In genomic region chr5:94693043-94693822, GRCh38 we compare ENCODE assay signal across 8 cellular contexts.
A peak's percentile ranks its signal among the peaks of the same experiment; 100 is the strongest.
DNase-seq lines count a peak whose midpoint lies in the region; ATAC-seq and TF ChIP-seq lines count a peak whose summit lies in the region.

No MANE protein-coding gene starts in this region.

- peak overlapping the region; percentile 29 for H3K27ac ChIP-seq in mammary epithelial cell (ENCODE audit: insufficient read depth, low read depth, low read length)

- peak; percentile 6 to 25 for DNase-seq in NOMO-1 (lab: John Stamatoyannopoulos, UW; ENCODE audit: unreplicated experiment in 2 of 2)
- DNase-seq in NOMO-1 treated with DMSO at 0.1 percent for 48 hours (lab: John Stamatoyannopoulos, UW; ENCODE audit: unreplicated experiment), result no peak
- DNase-seq in NCI-H2227 (lab: John Stamatoyannopoulos, UW; ENCODE audit: unreplicated experiment), result peak; percentile 33
- peak; percentile 86 for DNase-seq in mammary epithelial cell
- peak; percentile 35 for DNase-seq in medulla oblongata (ENCODE audit: extremely low spot score)
- DNase-seq in occipital lobe (lab: John Stamatoyannopoulos, UW), result no peak
- no peak for DNase-seq in 8988T

- no TSS peak for BruUV-seq in mammary epithelial cell (replicated peaks; lab: Mats Ljungman, UMichigan)

- peak; percentile 87 for ATAC-seq in HG02623 (IDR thresholded peaks at IDR 0.05; ENCODE audit: unreplicated experiment)

- H3K27me3 ChIP-seq in mammary epithelial cell (ENCODE audit: insufficient read depth, low read length), result no peaks in the 10 kb centered on the region

- H3K9me3 ChIP-seq in mammary epithelial cell (replicated peaks; ENCODE audit: insufficient read depth, low read length), result no peaks in the 10 kb centered on the region

- no peaks in the 10 kb centered on the region for H3K79me2 ChIP-seq in mammary epithelial cell (ENCODE audit: insufficient read depth, low read length)

- no peak overlapping the region for H2AFZ ChIP-seq in mammary epithelial cell (ENCODE audit: low read depth, low read length)

- intact Hi-C loops in mammary epithelial cell (cut with micrococcal nuclease), result loop anchor here (1.0 to 5.0 kb wide), 2 partner anchors 76 to 168 kb away; partner anchors contain the start of genes KIAA0825 and SLF1

- dilution Hi-C loops in mammary epithelial cell (cut with HindIII; ENCODE audit: low sequenced_read_pairs), result no loop called here

- no peak overlapping the region for H3K9ac ChIP-seq in mammary epithelial cell (ENCODE audit: insufficient read depth, low read length)

- peaks cover 14% of the 10 kb centered on the region for H3K4me1 ChIP-seq in mammary epithelial cell (ENCODE audit: insufficient read depth, low read length)

- peak overlapping the region; percentile 57 for H3K4me2 ChIP-seq in mammary epithelial cell (ENCODE audit: insufficient read depth, low read depth, low read length)

- H4K20me1 ChIP-seq in mammary epithelial cell (ENCODE audit: insufficient read depth, low read length), result no peaks in the 10 kb centered on the region

- TF ChIP-seq CTCF in mammary epithelial cell (conservative IDR thresholded peaks at IDR 0.05 in 1 of 2, IDR thresholded peaks at IDR 0.05 in 1 of 2; ENCODE audit: extremely low read depth in 1 of 2, insufficient read depth in 1 of 2, low read depth in 1 of 2, low read length in 2 of 2), result peak; percentile 23 to 28

- CTCF ChIA-PET in mammary epithelial cell (lab: Charles Lee; ENCODE audit: low non-redundant PET), result no interaction called here

- H3K4me3 ChIP-seq in mammary epithelial cell (replicated peaks in 1 of 3; ENCODE audit: insufficient read depth in 1 of 3, low read depth in 2 of 3, low read length in 3 of 3), result peak overlapping the region in 1 of 3 experiments; percentile 14

- in situ Hi-C loops in mammary epithelial cell (cut with MboI; ENCODE audit: low sequenced_read_pairs in 2 of 2), result no loop called here

- 25% methylated on average over 5 of the region's 5 CpGs for WGBS in mammary epithelial cell (ENCODE audit: low coverage, missing lambda C conversion rate)

- peaks cover 8% of the 10 kb centered on the region for H3K36me3 ChIP-seq in mammary epithelial cell (ENCODE audit: insufficient read depth, low read length)

Comparison
In these comparisons a context has a peak if more than half of its experiments do, and no peak if none do; other contexts are left out.
1. DNase-seq: peak in NOMO-1 (2 of 2), NCI-H2227 (single experiment), mammary epithelial cell (single experiment) and medulla oblongata (single experiment); none in NOMO-1 treated with DMSO at 0.1 percent for 48 hours (single experiment), occipital lobe (single experiment) and 8988T (single experiment).